8 cellular contexts compared by ENCODE assay signal in the genomic region with DNA sequence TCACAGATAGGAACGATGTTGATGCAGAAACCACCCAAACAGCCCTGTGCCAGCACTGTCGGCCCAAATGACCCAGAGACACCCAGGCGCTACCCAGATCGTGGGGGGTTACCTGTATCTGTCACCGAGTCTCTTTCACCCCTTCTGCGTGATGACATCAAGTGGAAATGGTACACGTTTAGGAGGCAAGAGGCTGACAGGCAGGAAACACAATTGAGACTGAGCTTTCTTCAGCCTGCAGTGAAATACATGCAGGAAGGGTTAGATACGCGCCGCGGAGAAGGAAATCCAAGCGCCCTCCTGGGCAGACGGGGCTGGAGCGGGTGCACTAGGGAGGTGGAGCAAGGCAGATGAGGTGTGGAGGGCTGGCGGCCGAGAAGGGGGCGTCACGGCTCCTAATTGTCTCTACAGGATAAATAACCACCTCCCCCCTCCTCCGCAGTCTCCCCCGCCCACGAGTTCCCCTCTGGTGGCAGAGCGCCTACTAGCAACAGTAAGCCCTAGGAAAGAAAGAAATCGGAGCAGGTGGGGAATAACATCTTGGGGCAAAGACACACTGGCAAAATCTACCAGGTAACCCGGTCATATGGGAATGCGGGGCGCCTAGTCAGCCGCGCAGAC. TPM values are rescaled to one million over a fixed set of nuclear protein-coding genes. Genes with fewer than 3 reads are reported as not detected.
DNase-seq lines count a peak whose midpoint lies in the region; ATAC-seq and TF ChIP-seq lines count a peak whose summit lies in the region.

RNF152 (minus strand) TSS at position 325 of the 621 bp plus-strand sequence. CDS start 76,544 bp downstream, outside the sequence.

- H3K4me1 ChIP-seq in esophagus (ENCODE audit: control insufficient read depth in 2 of 2, insufficient read depth in 2 of 2, low read length in 1 of 2): peaks cover 0 to 8% of the 10 kb centered on the region in 2 donors
- peaks cover 18% of the 10 kb centered on the region for H3K4me1 ChIP-seq in mucosa of stomach (ENCODE audit: control insufficient read depth, insufficient read depth, low read length)

- intact Hi-C loops in CD14-positive monocyte (cut with micrococcal nuclease): loop anchor here in 1 of 2 donors (10.0 kb wide), 1 partner anchor 258 kb away; no protein-coding TSS in a partner anchor

- H3K27ac Mint-ChIP-seq in CD14-positive monocyte: peak within 1 kb of the TSS in 1 of 7 donors; percentile 32

- no peak for ATAC-seq in GM18505 (IDR thresholded peaks at IDR 0.05; ENCODE audit: unreplicated experiment)

- no peak for TF ChIP-seq CTCF in CD14-positive monocyte (IDR thresholded peaks at IDR 0.05)

- no peaks in the 10 kb centered on the region for H3K9me3 ChIP-seq in esophagus (ENCODE audit: control insufficient read depth in 2 of 2, insufficient read depth in 1 of 2, low read depth in 1 of 2, low read length in 1 of 2)
- H3K9me3 ChIP-seq in mucosa of stomach (ENCODE audit: control insufficient read depth, low read length): no peaks in the 10 kb centered on the region

- WGBS in esophagus, 2 donors: 5 to 8% methylated on average over 27 to 28 of the region's 28 CpGs

- H3K4me1 Mint-ChIP-seq in CD14-positive monocyte: peaks cover 14% of the 10 kb centered on the region

- H3K9ac ChIP-seq in mucosa of stomach (ENCODE audit: low read length): peak within 1 kb of the TSS; percentile 38

- no peaks in the 10 kb centered on the region for H3K27me3 ChIP-seq in esophagus (ENCODE audit: control insufficient read depth in 1 of 2, insufficient read depth in 2 of 2, low read length in 2 of 2)
- H3K27me3 ChIP-seq in mucosa of stomach (ENCODE audit: control insufficient read depth, insufficient read depth, low read length): peaks cover 42% of the 10 kb centered on the region

- peak within 1 kb of the TSS; percentile 76 to 78 for H3K4me3 ChIP-seq in esophagus (ENCODE audit: low read depth in 1 of 2, low read length in 2 of 2)
- peak within 1 kb of the TSS; percentile 87 for H3K4me3 ChIP-seq in mucosa of stomach (ENCODE audit: low read length)

- H3K36me3 ChIP-seq in esophagus (ENCODE audit: control insufficient read depth in 2 of 2, insufficient read depth in 2 of 2, low read length in 1 of 2) (peaks cover 0 to 5% of the 10 kb centered on the region in 2 donors), mucosa of stomach (ENCODE audit: control insufficient read depth, insufficient read depth, low read length) (no peaks in the 10 kb centered on the region)

- peaks cover 5% of the 10 kb centered on the region in 2 donors for H3K36me3 Mint-ChIP-seq in CD14-positive monocyte

- peaks cover 0 to 23% (median 4%) of the 10 kb centered on the region in 7 donors for H3K9me3 Mint-ChIP-seq in CD14-positive monocyte

- TF ChIP-seq POLR2A in GM18505 (IDR thresholded peaks at IDR 0.05; ENCODE audit: borderline replicate concordance, extremely low read depth, insufficient read depth, insufficient read length): no peak

- H3K27me3 Mint-ChIP-seq in CD14-positive monocyte (ENCODE audit: low read depth in 3 of 3): peaks cover 73 to 91% (median 77%) of the 10 kb centered on the region in 3 donors

- H3K27ac ChIP-seq in esophagus (ENCODE audit: low read depth in 2 of 2, low read length in 1 of 2) (peak within 1 kb of the TSS; percentile 56 to 78), temporal lobe (ENCODE audit: low read depth, low read length) (peak within 1 kb of the TSS; percentile 51)

- H3K4me3 Mint-ChIP-seq in CD14-positive monocyte: peak within 1 kb of the TSS; percentile 82 to 93

- no peak for DNase-seq in CD14-positive monocyte (ENCODE audit: low spot score)
- DNase-seq in NCI-H1092 (lab: John Stamatoyannopoulos, UW): peak; percentile 60
- peak; percentile 43 for DNase-seq in activated T-cell treated with anti-CD3 and anti-CD28 coated beads for 4 hours
- no peak for DNase-seq in SW480 (ENCODE audit: low spot score)

RNA-seq across cellular contexts. Expression of gene RNF152, which starts in this region (rescaled TPM):
- polyA plus RNA-seq in CD14-positive monocyte (under 1 TPM; 0.03 to 0.54 TPM), esophagus (1 to 10 TPM; 1.2 to 2.1 TPM)
- total RNA-seq in temporal lobe: 60.7 TPM

Comparison
In these comparisons a context has a peak if more than half of its experiments do, and no peak if none do; other contexts are left out.
1. DNase-seq: peak in NCI-H1092 (single experiment) and activated T-cell treated with anti-CD3 and anti-CD28 coated beads for 4 hours (single experiment); none in CD14-positive monocyte (single experiment) and SW480 (single experiment).